Comparison of ENCODE assay signal across 19 cellular contexts in the genomic region with DNA sequence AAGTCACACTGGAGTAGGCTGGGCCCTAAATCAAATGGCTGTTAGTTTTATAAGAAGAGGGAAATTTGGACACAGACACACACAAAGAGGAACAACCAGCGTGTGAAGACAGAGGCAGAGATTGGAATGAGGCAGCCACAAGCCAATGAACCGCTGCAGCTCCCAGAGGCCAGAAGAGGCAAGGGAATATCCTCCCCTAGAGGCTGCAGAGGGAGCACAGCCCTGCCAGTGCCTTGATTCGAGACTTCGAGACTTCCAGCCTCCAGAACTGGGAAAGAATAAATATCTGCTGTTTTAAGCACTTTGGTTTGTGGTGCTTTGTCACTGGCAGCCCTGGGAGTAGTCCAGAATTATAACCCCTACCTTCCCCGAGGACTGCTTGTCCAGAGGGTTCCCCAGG.
DNase-seq lines count a peak whose midpoint lies in the region; FAIRE-seq and TF ChIP-seq lines count a peak whose summit lies in the region.
"Had no signal": no experiment of that assay in that cellular context is flagged by ENCODE, and none has a peak within 500 bp of the region (broad histone marks: within the 10 kb centered on the region; RNA-seq: fewer than 3 reads in every experiment).

No MANE protein-coding gene starts in this region.

- no peak overlapping the region for H3K14ac ChIP-seq in H9 (ENCODE audit: insufficient read depth, low read length)

- H3K79me2 ChIP-seq in H9 (ENCODE audit: insufficient read depth, low read length) (no peaks in the 10 kb centered on the region), keratinocyte (ENCODE audit: control insufficient read depth, insufficient read depth, low read length) (no peaks in the 10 kb centered on the region)

- H3K27me3 ChIP-seq in A673 (replicated peaks; ENCODE audit: insufficient read depth, low read depth, low read length, poor library complexity) (no peaks in the 10 kb centered on the region), H9 (ENCODE audit: insufficient read depth, low read length) (no peaks in the 10 kb centered on the region), keratinocyte (ENCODE audit: control insufficient read depth, extremely low read depth, insufficient read depth, low read length) (peaks cover 21% of the 10 kb centered on the region)
- H3K27me3 ChIP-seq: Peyer's patch, uterus had no signal

- H2BK120ac ChIP-seq in H9 (ENCODE audit: low read depth, low read length, poor library complexity, severe bottlenecking): no peak overlapping the region

- no peaks in the 10 kb centered on the region for H3K36me3 ChIP-seq in A673 (ENCODE audit: insufficient read depth, low read length, poor library complexity, severe bottlenecking)
- no peaks in the 10 kb centered on the region for H3K36me3 ChIP-seq in keratinocyte (ENCODE audit: control insufficient read depth in 2 of 2, extremely low read depth in 1 of 2, insufficient read depth in 2 of 2, low read length in 2 of 2)
- H3K36me3 ChIP-seq: Peyer's patch, uterus had no signal

- H3K4me1 ChIP-seq in A673 (ENCODE audit: insufficient read depth, low read length, poor library complexity, severe bottlenecking): peaks cover 33% of the 10 kb centered on the region
- H3K4me1 ChIP-seq in H9 (ENCODE audit: insufficient read depth, low read length): peaks cover 10% of the 10 kb centered on the region; the same call in 1 of the 2 replicates
- peaks cover 12% of the 10 kb centered on the region for H3K4me1 ChIP-seq in keratinocyte (ENCODE audit: control insufficient read depth, extremely low read depth, insufficient read depth, low read length)

- no peak overlapping the region for H2BK20ac ChIP-seq in H9 (ENCODE audit: low read depth, low read length, poor library complexity, severe bottlenecking)

- H3K23ac ChIP-seq in H9 (ENCODE audit: insufficient read length, low read depth, low read length): no peak overlapping the region

- H4K5ac ChIP-seq in H9 (ENCODE audit: insufficient read length, low read depth, low read length): no peak overlapping the region

- no CpG with 5 or more reads among the region's 5 CpGs for WGBS in H9 (ENCODE audit: extremely low coverage, insufficient read length, low lambda C conversion rate)

- H2AFZ ChIP-seq in H9 (ENCODE audit: low read length) (no peak overlapping the region), keratinocyte (ENCODE audit: control insufficient read depth, low read length) (no peak overlapping the region)

- POLR2A ChIA-PET in A673 (lab: Charles Lee; ENCODE audit: low non-redundant PET): no interaction called here

- H3K79me1 ChIP-seq in H9 (ENCODE audit: insufficient read depth, low read depth, low read length, poor library complexity, severe bottlenecking): no peaks in the 10 kb centered on the region

- H3K4me3 Mint-ChIP-seq in H9: no peak overlapping the region
- no peak overlapping the region for H3K4me3 Mint-ChIP-seq in type B pancreatic cell
- H3K4me3 Mint-ChIP-seq: activated naive CD4-positive, alpha-beta T cell treated with anti-CD3 and anti-CD28 coated beads for 36 hours; central memory CD8-positive, alpha-beta T cell; memory B cell had no signal

- H3K36me3 Mint-ChIP-seq in H9 (ENCODE audit: insufficient read depth in 1 of 3, low read depth in 3 of 3): peaks cover 0 to 8% (median 0%) of the 10 kb centered on the region in 3 experiments; a peak in 3 of 7 replicates
- no peaks in the 10 kb centered on the region for H3K36me3 Mint-ChIP-seq in type B pancreatic cell

- H3K18ac ChIP-seq in H9 (ENCODE audit: insufficient read length, low read depth, low read length): no peak overlapping the region

- H3K4me2 ChIP-seq in H9 (ENCODE audit: insufficient read depth, insufficient read length, low read length) (no peak overlapping the region), keratinocyte (ENCODE audit: control insufficient read depth, extremely low read depth, insufficient read depth, low read depth, low read length) (no peak overlapping the region)

- H2BK15ac ChIP-seq in H9 (ENCODE audit: low read depth, low read length): no peak overlapping the region

- dilution Hi-C loops in keratinocyte (cut with MboI; ENCODE audit: extremely low pct_ligation_motif_present, low sequenced_read_pairs): no loop called here

- no peak overlapping the region for H2BK5ac ChIP-seq in H9 (ENCODE audit: insufficient read length, low read length)

- no peak overlapping the region for H2BK12ac ChIP-seq in H9 (ENCODE audit: insufficient read length, low read depth, low read length)

- H3K4me1 Mint-ChIP-seq in H9 (peaks cover 0 to 17% of the 10 kb centered on the region in 2 experiments), type B pancreatic cell (ENCODE audit: unreplicated experiment) (peaks cover 10% of the 10 kb centered on the region)
- H3K4me1 Mint-ChIP-seq: central memory CD8-positive, alpha-beta T cell; memory B cell had no signal

- no peak overlapping the region for H3K4ac ChIP-seq in H9 (ENCODE audit: low read depth, low read length)

- H3T11ph ChIP-seq in H9 (ENCODE audit: low read length): no peak overlapping the region

- H2AK5ac ChIP-seq in H9 (ENCODE audit: insufficient read length, low read length): no peak overlapping the region

- DNase-seq in A673 (ENCODE audit: low spot score) (peak; percentile 73), H9 (peak; percentile 50), keratinocyte (ENCODE audit: low read depth, low spot score) (no peak), type B pancreatic cell (ENCODE audit: extremely low spot score, unreplicated experiment) (no peak), RKO (ENCODE audit: low spot score) (no peak)
- no peak for DNase-seq in activated CD4-positive, alpha-beta T cell treated with anti-CD3 and anti-CD28 coated beads for 1 hour
- DNase-seq in activated CD4-positive, alpha-beta T cell treated with anti-CD3 and anti-CD28 coated beads, Interleukin-2, amount 50 U/mL, for 48 hours: no peak
- DNase-seq: activated naive CD4-positive, alpha-beta T cell treated with anti-CD3 and anti-CD28 coated beads for 36 hours; GDM1; NCI-H446; Peyer's patch; stimulated activated CD4-positive, alpha-beta T cell treated with anti-CD3 and anti-CD28 coated beads, Interleukin-1b, Interleukin-23, amount 100 ng/mL, for 48 hours; T1000; uterus had no signal

- H3K9me3 Mint-ChIP-seq in H9: peaks cover 9 to 12% of the 10 kb centered on the region in 2 experiments; a peak in 4 of 5 replicates
- H3K9me3 Mint-ChIP-seq in type B pancreatic cell: no peaks in the 10 kb centered on the region

- H3K27ac ChIP-seq in A673 (ENCODE audit: low read depth, low read length, poor library complexity, severe bottlenecking): peak overlapping the region; percentile 82
- no peak overlapping the region for H3K27ac ChIP-seq in H9 (ENCODE audit: insufficient read length, low read depth, low read length)
- peak overlapping the region; percentile 78 for H3K27ac ChIP-seq in VCaP
- H3K27ac ChIP-seq in keratinocyte (ENCODE audit: control insufficient read depth, insufficient read depth, low read length): no peak overlapping the region
- H3K27ac ChIP-seq: epithelial cell of prostate, uterus had no signal

- intact Hi-C loops in A673 (cut with micrococcal nuclease; ENCODE audit: unreplicated experiment): no loop called here

- H3K9me3 ChIP-seq in A673 (ENCODE audit: low read depth, low read length, poor library complexity, severe bottlenecking) (peaks cover 7% of the 10 kb centered on the region), H9 (ENCODE audit: control insufficient read depth, low read depth, low read length) (peaks cover 10% of the 10 kb centered on the region), keratinocyte (ENCODE audit: control insufficient read depth, low read depth, low read length) (no peaks in the 10 kb centered on the region)
- H3K9me3 ChIP-seq: Peyer's patch, uterus had no signal

- no peak overlapping the region; a peak in 1 of 7 replicates for H3K27ac Mint-ChIP-seq in H9
- no peak overlapping the region for H3K27ac Mint-ChIP-seq in type B pancreatic cell
- H3K27ac Mint-ChIP-seq: activated naive CD4-positive, alpha-beta T cell treated with anti-CD3 and anti-CD28 coated beads for 36 hours; memory B cell had no signal

- CTCF ChIA-PET in A673 (lab: Charles Lee): no interaction called here

- BruUV-seq in A673 (replicated peaks; lab: Mats Ljungman, UMichigan): no TSS peak

- H3K9ac ChIP-seq in H9 (ENCODE audit: extremely low read depth, insufficient read length, low read length) (no peak overlapping the region), keratinocyte (ENCODE audit: control insufficient read depth, extremely low read depth, insufficient read depth, low read length) (no peak overlapping the region)

- H3K9me1 ChIP-seq in keratinocyte (ENCODE audit: control insufficient read depth, extremely low read depth, insufficient read depth, low read length): peaks cover 2% of the 10 kb centered on the region

- H3K27me3 Mint-ChIP-seq in H9 (ENCODE audit: low read depth) (peaks cover 11% of the 10 kb centered on the region), type B pancreatic cell (peaks cover 13% of the 10 kb centered on the region)

- no peak overlapping the region for H3K56ac ChIP-seq in H9 (ENCODE audit: insufficient read length, low read depth, low read length)

- no peak for FAIRE-seq in keratinocyte (lab: Jason Lieb, UNC)
- FAIRE-seq: GM18507 had no signal

- H3K4me3 ChIP-seq in A673 (ENCODE audit: low read depth, low read length, poor library complexity, severe bottlenecking) (no peak overlapping the region), keratinocyte (ENCODE audit: control insufficient read depth in 2 of 3, extremely low read depth in 1 of 3, insufficient read depth in 2 of 3, low read depth in 1 of 3, low read length in 3 of 3) (no peak overlapping the region)
- H3K4me3 ChIP-seq: Peyer's patch, uterus had no signal

- no peaks in the 10 kb centered on the region for H3K23me2 ChIP-seq in H9 (ENCODE audit: insufficient read length, low read depth, low read length, poor library complexity, severe bottlenecking)

- no peaks in the 10 kb centered on the region for H4K20me1 ChIP-seq in H9 (ENCODE audit: control insufficient read depth, insufficient read depth, insufficient read length)
- no peaks in the 10 kb centered on the region for H4K20me1 ChIP-seq in keratinocyte (ENCODE audit: control insufficient read depth, extremely low read depth, insufficient read depth, low read length)

- TF ChIP-seq CTCF in A673 (conservative IDR thresholded peaks at IDR 0.05; ENCODE audit: low read depth, low read length) (peak; percentile 51), H9 (conservative IDR thresholded peaks at IDR 0.05) (peak; percentile 41; the same call in 2 of the 3 replicates), VCaP (conservative IDR thresholded peaks at IDR 0.05) (no peak; the same call in 1 of the 2 replicates), keratinocyte (optimal IDR thresholded peaks at IDR 0.05 in 1 of 3, IDR thresholded peaks at IDR 0.05 in 1 of 3, conservative IDR thresholded peaks at IDR 0.05 in 1 of 3; ENCODE audit: extremely low read depth in 1 of 3, insufficient read depth in 2 of 3, low read length in 3 of 3) (peak in 2 of 3 experiments; percentile 29), type B pancreatic cell (conservative IDR thresholded peaks at IDR 0.05) (no peak)

- no peak overlapping the region for H4K91ac ChIP-seq in H9 (ENCODE audit: insufficient read length, low read depth, low read length)

- no peak overlapping the region for H4K8ac ChIP-seq in H9 (replicated peaks; ENCODE audit: insufficient read length, low read depth, low read length)

Comparison
In these comparisons a context has a peak if more than half of its experiments do, and no peak if none do; other contexts are left out.
1. DNase-seq: peak in A673 (single experiment) and H9 (single experiment); none in keratinocyte (single experiment), type B pancreatic cell (single experiment), activated CD4-positive, alpha-beta T cell treated with anti-CD3 and anti-CD28 coated beads for 1 hour (single experiment), RKO (single experiment) and activated CD4-positive, alpha-beta T cell treated with anti-CD3 and anti-CD28 coated beads, Interleukin-2, amount 50 U/mL, for 48 hours (0 of 2).
2. H3K27ac ChIP-seq: peak in A673 (single experiment) and VCaP (single experiment); none in H9 (single experiment) and keratinocyte (single experiment).
3. CTCF ChIP-seq: peak in A673 (single experiment), H9 (single experiment) and keratinocyte (2 of 3); none in VCaP (single experiment) and type B pancreatic cell (single experiment).